In genomic region chr2:68807821-68808266, GRCh38 we compare ENCODE assay signal across 12 cellular contexts.
DNase-seq lines count a peak whose midpoint lies in the region; ATAC-seq and TF ChIP-seq lines count a peak whose summit lies in the region.
"Had no signal": no experiment of that assay in that cellular context is flagged by ENCODE, and none has a peak within 500 bp of the region (broad histone marks: within the 10 kb centered on the region; RNA-seq: fewer than 3 reads in every experiment).

No MANE protein-coding gene starts in this region.

- H3K4me3 ChIP-seq in tibial artery: no peak overlapping the region
- H3K4me3 ChIP-seq: dorsolateral prefrontal cortex had no signal

- no peaks in the 10 kb centered on the region for H3K27me3 ChIP-seq in tibial artery

- intact Hi-C loops in activated CD4-positive, alpha-beta T cell treated with anti-CD3 and anti-CD28 coated beads for 36 hours (cut with DNase I, micrococcal nuclease): no loop called here
- intact Hi-C loops in activated CD4-positive, alpha-beta memory T cell treated with anti-CD3 and anti-CD28 coated beads for 36 hours (cut with micrococcal nuclease): no loop called here
- intact Hi-C loops in left ventricle myocardium superior (cut with micrococcal nuclease): no loop called here
- intact Hi-C loops in tibial artery (cut with DNase I; ENCODE audit: low total_unique reads): loop anchor here (5.0 kb wide), 1 partner anchor 46 kb away; no protein-coding TSS in a partner anchor

- peaks cover 36% of the 10 kb centered on the region for H3K4me1 Mint-ChIP-seq in activated CD4-positive, alpha-beta T cell treated with anti-CD3 and anti-CD28 coated beads for 36 hours
- peaks cover 36% of the 10 kb centered on the region for H3K4me1 Mint-ChIP-seq in activated CD4-positive, alpha-beta memory T cell treated with anti-CD3 and anti-CD28 coated beads for 36 hours (ENCODE audit: low read depth)

- peaks cover 61% of the 10 kb centered on the region for H3K36me3 Mint-ChIP-seq in activated CD4-positive, alpha-beta T cell treated with anti-CD3 and anti-CD28 coated beads for 36 hours (ENCODE audit: low read depth)
- peaks cover 47% of the 10 kb centered on the region for H3K36me3 Mint-ChIP-seq in activated CD4-positive, alpha-beta memory T cell treated with anti-CD3 and anti-CD28 coated beads for 36 hours

- H3K4me1 ChIP-seq in tibial artery: peaks cover 0 to 33% (median 16%) of the 10 kb centered on the region in 4 donors

- peak overlapping the region in 1 of 2 donors; percentile 19 for H3K27ac ChIP-seq in tibial artery
- H3K27ac ChIP-seq: dorsolateral prefrontal cortex, WERI-Rb-1 had no signal

- no peak for TF ChIP-seq CTCF in tibial artery (IDR thresholded peaks at IDR 0.05)

- no peaks in the 10 kb centered on the region for H3K27me3 Mint-ChIP-seq in activated CD4-positive, alpha-beta T cell treated with anti-CD3 and anti-CD28 coated beads for 36 hours
- no peaks in the 10 kb centered on the region for H3K27me3 Mint-ChIP-seq in activated CD4-positive, alpha-beta memory T cell treated with anti-CD3 and anti-CD28 coated beads for 36 hours

- CTCF ChIA-PET in activated CD4-positive, alpha-beta T cell treated with anti-CD3 and anti-CD28 coated beads for 36 hours (lab: Charles Lee): interaction anchor here (0.6 to 1.4 kb wide), 4 partner anchors 34 to 906 kb away, joined by 3 to 4 read pairs (median 4); no protein-coding TSS in a partner anchor
- CTCF ChIA-PET in activated CD4-positive, alpha-beta memory T cell treated with anti-CD3 and anti-CD28 coated beads for 36 hours (lab: Charles Lee): interaction anchor here (0.8 kb wide), 1 partner anchor 56 kb away, joined by 3 read pairs; no protein-coding TSS in a partner anchor

- POLR2A ChIA-PET in activated CD4-positive, alpha-beta T cell treated with anti-CD3 and anti-CD28 coated beads for 36 hours (lab: Charles Lee): no interaction called here
- POLR2A ChIA-PET in activated CD4-positive, alpha-beta memory T cell treated with anti-CD3 and anti-CD28 coated beads for 36 hours (lab: Charles Lee): no interaction called here

- DNase-seq in activated CD4-positive, alpha-beta T cell treated with anti-CD3 and anti-CD28 coated beads for 36 hours: no peak
- DNase-seq in activated CD4-positive, alpha-beta T cell treated with anti-CD3 and anti-CD28 coated beads, Interleukin-2, amount 50 U/mL, for 1 hour: no peak
- peak; percentile 26 for DNase-seq in activated CD4-positive, alpha-beta memory T cell treated with anti-CD3 and anti-CD28 coated beads for 36 hours
- no peak for DNase-seq in left ventricle myocardium superior
- peak; percentile 69 to 74 for DNase-seq in tibial artery
- DNase-seq in NCI-H2227 (lab: John Stamatoyannopoulos, UW; ENCODE audit: unreplicated experiment): no peak
- DNase-seq in Ammon's horn (ENCODE audit: low spot score): no peak
- DNase-seq: ACHN, dorsolateral prefrontal cortex, NCI-H1930, WERI-Rb-1 had no signal

- ATAC-seq in activated CD4-positive, alpha-beta T cell treated with anti-CD3 and anti-CD28 coated beads for 36 hours: no peak
- ATAC-seq in left ventricle myocardium superior (peak; percentile 48), GM18870 (IDR thresholded peaks at IDR 0.05; ENCODE audit: unreplicated experiment) (no peak)

- peak overlapping the region; percentile 56 for H3K27ac Mint-ChIP-seq in activated CD4-positive, alpha-beta T cell treated with anti-CD3 and anti-CD28 coated beads for 36 hours
- peak overlapping the region; percentile 30 for H3K27ac Mint-ChIP-seq in activated CD4-positive, alpha-beta memory T cell treated with anti-CD3 and anti-CD28 coated beads for 36 hours

- H3K9me3 Mint-ChIP-seq in activated CD4-positive, alpha-beta T cell treated with anti-CD3 and anti-CD28 coated beads for 36 hours (ENCODE audit: low read depth): no peaks in the 10 kb centered on the region
- H3K9me3 Mint-ChIP-seq in activated CD4-positive, alpha-beta memory T cell treated with anti-CD3 and anti-CD28 coated beads for 36 hours: no peaks in the 10 kb centered on the region

- no peak overlapping the region for H3K4me3 Mint-ChIP-seq in activated CD4-positive, alpha-beta T cell treated with anti-CD3 and anti-CD28 coated beads for 36 hours
- no peak overlapping the region for H3K4me3 Mint-ChIP-seq in activated CD4-positive, alpha-beta memory T cell treated with anti-CD3 and anti-CD28 coated beads for 36 hours

- no peaks in the 10 kb centered on the region for H3K36me3 ChIP-seq in tibial artery
- H3K36me3 ChIP-seq: WERI-Rb-1 had no signal

- H3K9me3 ChIP-seq in tibial artery: no peaks in the 10 kb centered on the region

Comparison
In these comparisons a context has a peak if more than half of its experiments do, and no peak if none do; other contexts are left out.
1. DNase-seq: peak in activated CD4-positive, alpha-beta memory T cell treated with anti-CD3 and anti-CD28 coated beads for 36 hours (single experiment) and tibial artery (2 of 2); none in activated CD4-positive, alpha-beta T cell treated with anti-CD3 and anti-CD28 coated beads for 36 hours (single experiment), activated CD4-positive, alpha-beta T cell treated with anti-CD3 and anti-CD28 coated beads, Interleukin-2, amount 50 U/mL, for 1 hour (single experiment), left ventricle myocardium superior (single experiment), NCI-H2227 (single experiment) and Ammon's horn (single experiment).